8 cellular contexts compared by ENCODE assay signal in the genomic region with DNA sequence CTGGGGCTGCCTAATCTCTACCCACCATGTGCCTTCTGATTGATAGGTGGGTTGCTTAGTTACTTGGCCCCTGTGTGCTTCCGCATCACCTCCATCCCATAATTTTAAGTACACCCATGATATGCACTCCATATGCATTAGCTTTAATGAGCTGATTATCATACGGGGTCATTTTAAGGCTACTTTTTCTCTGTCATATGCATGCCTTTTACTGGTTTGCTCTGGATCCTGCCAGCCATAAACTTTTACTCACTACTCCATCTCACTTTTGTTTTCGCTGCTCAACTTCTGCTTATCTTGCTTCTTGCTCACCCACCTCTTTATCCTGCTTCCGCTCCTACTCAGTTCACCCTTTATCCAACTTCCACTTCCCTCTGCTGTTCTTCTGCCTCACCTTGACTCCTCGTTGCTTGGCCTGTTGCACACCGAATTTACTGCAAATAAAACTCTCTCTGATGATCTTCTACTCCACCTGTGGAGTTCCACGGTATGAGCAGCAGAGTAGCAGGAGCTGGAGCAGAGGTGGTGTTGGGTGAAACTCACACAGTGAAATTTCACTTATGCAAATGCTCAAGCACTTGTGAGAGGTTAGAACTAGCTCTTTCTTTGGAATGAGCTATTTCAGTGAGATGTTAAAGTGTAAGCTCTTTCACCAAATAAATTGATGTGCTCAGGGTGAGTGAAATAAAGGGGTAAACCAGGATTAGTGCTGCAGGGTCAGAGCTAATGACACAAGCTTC. TPM values are rescaled to one million over a fixed set of nuclear protein-coding genes. Genes with fewer than 3 reads are reported as not detected.
A peak's percentile ranks its signal among the peaks of the same experiment; 100 is the strongest.
DNase-seq lines count a peak whose midpoint lies in the region; ATAC-seq and TF ChIP-seq lines count a peak whose summit lies in the region.
"Not testable (repeated sequence)": the region's sequence is repeated elsewhere in the genome, so short reads cannot be mapped to it uniquely, and the experiment has no call there.

No MANE protein-coding gene starts in this region.

- not testable (repeated sequence) for DNase-seq in GM12864 (ENCODE audit: low read depth); activated naive CD4-positive, alpha-beta T cell treated with anti-CD3 and anti-CD28 coated beads for 36 hours
- peak in 2 of 9 donors; percentile 11 to 27 for DNase-seq in naive thymus-derived CD4-positive, alpha-beta T cell

- not testable (repeated sequence) for H3K36me3 Mint-ChIP-seq in activated naive CD4-positive, alpha-beta T cell treated with anti-CD3 and anti-CD28 coated beads for 36 hours (ENCODE audit: low read depth); naive thymus-derived CD4-positive, alpha-beta T cell

- not testable (repeated sequence) for H3K27ac Mint-ChIP-seq in activated naive CD4-positive, alpha-beta T cell treated with anti-CD3 and anti-CD28 coated beads for 36 hours; naive thymus-derived CD4-positive, alpha-beta T cell

- POLR2A ChIA-PET in naive thymus-derived CD4-positive, alpha-beta T cell (lab: Charles Lee), result not testable (repeated sequence)

- TF ChIP-seq CTCF in GM12864 (IDR thresholded peaks at IDR 0.05; ENCODE audit: low read depth, low read length, missing control alignments); OCI-LY1 (IDR thresholded peaks at IDR 0.05; ENCODE audit: low read length): not testable (repeated sequence)

- peak overlapping the region; percentile 67 for H3K4me2 ChIP-seq in OCI-LY1 (ENCODE audit: low read length)

- peak overlapping the region; percentile 14; the same call in 1 of the 2 replicates for H3K4me3 ChIP-seq in GM12864 (ENCODE audit: low read depth, low read length)
- peak overlapping the region; percentile 44 for H3K4me3 ChIP-seq in OCI-LY1 (ENCODE audit: low read depth, low read length, poor library complexity, severe bottlenecking)
- H3K4me3 ChIP-seq in naive thymus-derived CD4-positive, alpha-beta T cell (ENCODE audit: low read length), result not testable (repeated sequence)

- not testable (repeated sequence) for H3K79me2 ChIP-seq in OCI-LY1 (ENCODE audit: insufficient read depth, low read length)

- CTCF ChIA-PET in activated naive CD4-positive, alpha-beta T cell treated with anti-CD3 and anti-CD28 coated beads for 36 hours (lab: Charles Lee); naive thymus-derived CD4-positive, alpha-beta T cell (lab: Charles Lee): not testable (repeated sequence)

- H3K9me3 ChIP-seq in OCI-LY1 (ENCODE audit: low read length); naive thymus-derived CD4-positive, alpha-beta T cell (ENCODE audit: control insufficient read depth in 2 of 3, low read length in 3 of 3): not testable (repeated sequence)

- peaks cover 11% of the 10 kb centered on the region for H3K4me1 ChIP-seq in OCI-LY1 (ENCODE audit: insufficient read depth, low read length, severe bottlenecking)
- not testable (repeated sequence) for H3K4me1 ChIP-seq in naive thymus-derived CD4-positive, alpha-beta T cell (ENCODE audit: control insufficient read depth in 2 of 2, insufficient read depth in 2 of 2, low read length in 2 of 2)

- intact Hi-C loops in activated naive CD4-positive, alpha-beta T cell treated with anti-CD3 and anti-CD28 coated beads for 36 hours (cut with micrococcal nuclease), result loop anchor here (10.0 kb wide), 1 partner anchor 150 kb away; no protein-coding TSS in a partner anchor
- intact Hi-C loops in naive thymus-derived CD4-positive, alpha-beta T cell (cut with micrococcal nuclease), result loop anchor here in 1 of 2 donors (10.0 kb wide), 1 partner anchor 240 kb away; a partner anchor contains a TSS

- peak overlapping the region; percentile 52 for H3K4me3 Mint-ChIP-seq in activated naive CD4-positive, alpha-beta T cell treated with anti-CD3 and anti-CD28 coated beads for 36 hours
- H3K4me3 Mint-ChIP-seq in naive thymus-derived CD4-positive, alpha-beta T cell, result peak overlapping the region in 8 of 10 donors; percentile 11 to 58 (median 47)

- H3K9ac ChIP-seq in OCI-LY1 (ENCODE audit: low read length), result peak overlapping the region; percentile 34; the same call in 1 of the 2 replicates

- peaks cover 14% of the 10 kb centered on the region for H3K4me1 Mint-ChIP-seq in activated naive CD4-positive, alpha-beta T cell treated with anti-CD3 and anti-CD28 coated beads for 36 hours (ENCODE audit: low read depth)
- peaks cover 6 to 15% (median 12%) of the 10 kb centered on the region in 7 donors for H3K4me1 Mint-ChIP-seq in naive thymus-derived CD4-positive, alpha-beta T cell

- H3F3A ChIP-seq in OCI-LY1 (ENCODE audit: insufficient read depth, low read length), result not testable (repeated sequence)

- ATAC-seq in GM19023 (IDR thresholded peaks at IDR 0.05; ENCODE audit: unreplicated experiment), result peak; percentile 29
- peak; percentile 48 for ATAC-seq in GM21528 (IDR thresholded peaks at IDR 0.05; ENCODE audit: low FRiP score, unreplicated experiment)
- peak; percentile 35 for ATAC-seq in HG02870 (IDR thresholded peaks at IDR 0.05; ENCODE audit: unreplicated experiment)
- peak; percentile 47 for ATAC-seq in HG03342 (IDR thresholded peaks at IDR 0.05; ENCODE audit: unreplicated experiment)
- not testable (repeated sequence) for ATAC-seq in naive thymus-derived CD4-positive, alpha-beta T cell

- H3K27ac ChIP-seq in OCI-LY1 (ENCODE audit: low read depth, low read length, poor library complexity, severe bottlenecking), result peak overlapping the region; percentile 36
- H3K27ac ChIP-seq in naive thymus-derived CD4-positive, alpha-beta T cell (ENCODE audit: low read depth, low read length), result not testable (repeated sequence)

- not testable (repeated sequence) for H3K9me2 ChIP-seq in OCI-LY1 (ENCODE audit: low read depth, low read length)

- not testable (repeated sequence) for H3K36me3 ChIP-seq in OCI-LY1 (ENCODE audit: insufficient read depth, low read length); naive thymus-derived CD4-positive, alpha-beta T cell (ENCODE audit: control insufficient read depth in 2 of 3, insufficient read depth in 3 of 3, low read length in 3 of 3)

- H3K27me3 Mint-ChIP-seq in activated naive CD4-positive, alpha-beta T cell treated with anti-CD3 and anti-CD28 coated beads for 36 hours (ENCODE audit: low read depth); naive thymus-derived CD4-positive, alpha-beta T cell: not testable (repeated sequence)

- H3K9me3 Mint-ChIP-seq in activated naive CD4-positive, alpha-beta T cell treated with anti-CD3 and anti-CD28 coated beads for 36 hours; naive thymus-derived CD4-positive, alpha-beta T cell: not testable (repeated sequence)

- not testable (repeated sequence) for H2AFZ ChIP-seq in OCI-LY1 (ENCODE audit: low read length)

- not testable (repeated sequence) for H3K27me3 ChIP-seq in OCI-LY1 (ENCODE audit: insufficient read depth, low read length); naive thymus-derived CD4-positive, alpha-beta T cell (ENCODE audit: control insufficient read depth in 2 of 2, insufficient read depth in 2 of 2, low read length in 2 of 2)

- H4K20me1 ChIP-seq in OCI-LY1 (ENCODE audit: insufficient read depth, low read length), result not testable (repeated sequence)

RNA-seq across cellular contexts. Expression of a gene that starts 3.5 kb away (rescaled TPM):
- total RNA-seq in activated naive CD4-positive, alpha-beta T cell treated with anti-CD3 and anti-CD28 coated beads for 36 hours, result 1 to 10 TPM; 6.1 to 6.2 TPM
- 10 to 100 TPM; 23.7 to 35.5 (median 27.7) TPM for total RNA-seq in naive thymus-derived CD4-positive, alpha-beta T cell
- 1 to 10 TPM; 2.5 to 8.0 TPM for polyA plus RNA-seq in naive thymus-derived CD4-positive, alpha-beta T cell
